Comparison of ENCODE assay signal across 30 cellular contexts in genomic region chr18:52620926-52621439, GRCh38.
"Had no signal": no experiment of that assay in that cellular context is flagged by ENCODE, and none has a peak within 500 bp of the region (broad histone marks: within the 10 kb centered on the region; RNA-seq: fewer than 3 reads in every experiment).

No MANE protein-coding gene starts in this region.

- H3K36me3 ChIP-seq: neutrophil, spleen, suprapubic skin, tibial artery, transverse colon, upper lobe of left lung, vagina had no signal

- H3K4me2 ChIP-seq: smooth muscle cell had no signal

- H3K79me2 ChIP-seq: parathyroid adenoma had no signal

- H3K9me3 ChIP-seq: neutrophil, psoas muscle, spleen, suprapubic skin, testis, tibial artery, transverse colon, upper lobe of left lung, vagina had no signal

- H3K27me3 ChIP-seq: neutrophil, spleen, suprapubic skin, testis, tibial artery, transverse colon, upper lobe of left lung, vagina had no signal

- DNase-seq: naive thymus-derived CD8-positive, alpha-beta T cell; nephron progenitor cell; nucleus accumbens; posterior cingulate gyrus; psoas muscle; right cardiac atrium; spleen; stimulated activated CD4-positive, alpha-beta T cell treated with anti-CD3 and anti-CD28 coated beads, Interleukin-12 subunit alpha, Interleukin-12 subunit beta, amount 100 ng/mL, for 4 hours; stimulated activated CD4-positive, alpha-beta T cell treated with anti-CD3 and anti-CD28 coated beads, Interleukin-1b, Interleukin-23, amount 100 ng/mL, for 48 hours; stimulated activated CD4-positive, alpha-beta T cell treated with anti-CD3 and anti-CD28 coated beads, Interleukin-4, amount 100 ng/mL, for 1 hour; stimulated activated CD4-positive, alpha-beta T cell treated with anti-CD3 and anti-CD28 coated beads, Interleukin-4, amount 100 ng/mL, for 4 hours; stimulated activated CD8-positive, alpha-beta memory T cell treated with anti-CD3 and anti-CD28 coated beads, Interleukin-4, amount 100 ng/mL, for 48 hours; stimulated activated naive CD4-positive, alpha-beta T cell; stimulated activated naive CD8-positive, alpha-beta T cell treated with anti-CD3 and anti-CD28 coated beads, Interleukin-15, amount 100 ng/mL, for 72 hours; stimulated activated naive CD8-positive, alpha-beta T cell treated with anti-CD3 and anti-CD28 coated beads, Interleukin-15, Interleukin-2, amounts not matched to agents 100 U/mL and 50 U/mL, for 24 hours; substantia nigra; testis; tibial artery; transverse colon; upper lobe of left lung had no signal

- H3K9ac ChIP-seq: parathyroid adenoma had no signal

- H3K4me1 ChIP-seq: parathyroid adenoma, psoas muscle, spleen, suprapubic skin, testis, tibial artery, transverse colon, upper lobe of left lung, vagina had no signal

- H3K27ac ChIP-seq: neutrophil, parathyroid adenoma, psoas muscle, skin epidermis, spleen, suprapubic skin, testis, tibial artery, transverse colon, upper lobe of left lung, vagina had no signal

- H3K4me3 ChIP-seq: psoas muscle, skin epidermis, smooth muscle cell, spleen, suprapubic skin, testis, tibial artery, transverse colon, upper lobe of left lung, vagina had no signal

- FAIRE-seq: urothelium cell line had no signal

- ATAC-seq: naive thymus-derived CD8-positive, alpha-beta T cell; natural killer cell treated with Interleukin-12 subunit alpha and Interleukin-12 subunit beta and Interleukin-15 and Interleukin-18, amount 100 ng/mL, for 72 hours; psoas muscle; right cardiac atrium; sciatic nerve; stimulated activated memory B cell treated with anti-CD40 and anti-IgM and Interleukin-4, amounts not matched to agents 10 μg/mL and 1 μg/mL and 100 μg/mL, for 72 hours; stimulated activated naive CD8-positive, alpha-beta T cell treated with anti-CD3 and anti-CD28 coated beads, Interleukin-15, amount 100 ng/mL, for 72 hours; stimulated activated naive CD8-positive, alpha-beta T cell treated with anti-CD3 and anti-CD28 coated beads, Interleukin-15, Interleukin-2, amounts not matched to agents 100 U/mL and 50 U/mL, for 24 hours had no signal

- H2AFZ ChIP-seq: parathyroid adenoma had no signal
